Comparison of ENCODE assay signal across 28 cellular contexts in genomic region chr11:106858200-106858599, GRCh38.
"Had no signal": no experiment of that assay in that cellular context is flagged by ENCODE, and none has a peak within 500 bp of the region (broad histone marks: within the 10 kb centered on the region; RNA-seq: fewer than 3 reads in every experiment).

No MANE protein-coding gene starts in this region.

- H3K9me3 ChIP-seq: suprapubic skin, testis, thoracic aorta, thyroid gland, tibial artery, upper lobe of right lung, uterus, vagina had no signal

- H3K4me3 Mint-ChIP-seq: stimulated activated effector memory CD8-positive, alpha-beta T cell treated with anti-CD3 and anti-CD28 coated beads, Interleukin-12 subunit alpha, Interleukin-12 subunit beta, amount 100 ng/mL, for 72 hours; stimulated activated memory B cell treated with anti-CD40 and anti-IgM and Interleukin-4, amounts not matched to agents 10 μg/mL and 1 μg/mL and 100 μg/mL, for 72 hours; stimulated activated naive B cell treated with anti-CD40 and anti-IgM and Interleukin-4, amounts not matched to agents 10 μg/mL and 1 μg/mL and 100 μg/mL, for 72 hours; stimulated activated naive CD8-positive, alpha-beta T cell treated with anti-CD3 and anti-CD28 coated beads, Interleukin-15, amount 100 ng/mL, for 72 hours; stimulated activated naive CD8-positive, alpha-beta T cell treated with anti-CD3 and anti-CD28 coated beads, Interleukin-15, Interleukin-2, amounts not matched to agents 100 ng/mL and 50 ng/mL, for 24 hours; type B pancreatic cell had no signal

- H3K4me1 ChIP-seq: stomach, suprapubic skin, testis, thyroid gland, tibial artery, tibial nerve, transverse colon, upper lobe of left lung, upper lobe of right lung, uterus, vagina had no signal

- H3K36me3 ChIP-seq: stomach, suprapubic skin, thoracic aorta, thyroid gland, tibial artery, tibial nerve, transverse colon, upper lobe of left lung, upper lobe of right lung, uterus, vagina had no signal

- H3K27me3 ChIP-seq: stomach, suprapubic skin, testis, thyroid gland, tibial artery, tibial nerve, transverse colon, upper lobe of left lung, upper lobe of right lung, uterus, vagina had no signal

- DNase-seq: stimulated activated CD4-positive, alpha-beta T cell treated with anti-CD3 and anti-CD28 coated beads, Interleukin-2, amount 100 ng/mL, for 48 hours; stimulated activated CD4-positive, alpha-beta T cell treated with anti-CD3 and anti-CD28 coated beads, Interleukin-4, amount 100 ng/mL, for 1 hour; stimulated activated CD4-positive, alpha-beta T cell treated with anti-CD3 and anti-CD28 coated beads, Interleukin-4, amount 100 ng/mL, for 24 hours; stimulated activated CD4-positive, alpha-beta T cell treated with anti-CD3 and anti-CD28 coated beads, Interleukin-4, amount 100 ng/mL, for 4 hours; stimulated activated CD8-positive, alpha-beta memory T cell treated with anti-CD3 and anti-CD28 coated beads, Interleukin-4, amount 100 ng/mL, for 48 hours; stimulated activated naive B cell treated with anti-CD40 and anti-IgM and Interleukin-4, amounts not matched to agents 10 μg/mL and 1 μg/mL and 100 μg/mL, for 72 hours; stimulated activated naive CD4-positive, alpha-beta T cell; stimulated activated naive CD4-positive, alpha-beta T cell treated with Interleukin-2 at 50 U/mL for 16 hours; stimulated activated naive CD8-positive, alpha-beta T cell treated with anti-CD3 and anti-CD28 coated beads, Interleukin-15, amount 100 ng/mL, for 72 hours; stimulated activated naive CD8-positive, alpha-beta T cell treated with anti-CD3 and anti-CD28 coated beads, Interleukin-15, Interleukin-2, amounts not matched to agents 100 U/mL and 50 U/mL, for 24 hours; stomach; substantia nigra; testis; thyroid gland; tibial artery; transverse colon; trophoblast cell; upper lobe of left lung; upper lobe of right lung; uterus had no signal

- H3K36me3 Mint-ChIP-seq: stimulated activated effector memory CD8-positive, alpha-beta T cell treated with anti-CD3 and anti-CD28 coated beads, Interleukin-12 subunit alpha, Interleukin-12 subunit beta, amount 100 ng/mL, for 72 hours; stimulated activated memory B cell treated with anti-CD40 and anti-IgM and Interleukin-4, amounts not matched to agents 10 μg/mL and 1 μg/mL and 100 μg/mL, for 72 hours; stimulated activated naive B cell treated with anti-CD40 and anti-IgM and Interleukin-4, amounts not matched to agents 10 μg/mL and 1 μg/mL and 100 μg/mL, for 72 hours; type B pancreatic cell had no signal

- H3K27ac Mint-ChIP-seq: stimulated activated effector memory CD8-positive, alpha-beta T cell treated with anti-CD3 and anti-CD28 coated beads, Interleukin-12 subunit alpha, Interleukin-12 subunit beta, amount 100 ng/mL, for 72 hours; stimulated activated memory B cell treated with anti-CD40 and anti-IgM and Interleukin-4, amounts not matched to agents 10 μg/mL and 1 μg/mL and 100 μg/mL, for 72 hours; stimulated activated naive B cell treated with anti-CD40 and anti-IgM and Interleukin-4, amounts not matched to agents 10 μg/mL and 1 μg/mL and 100 μg/mL, for 72 hours; stimulated activated naive CD8-positive, alpha-beta T cell treated with anti-CD3 and anti-CD28 coated beads, Interleukin-15, amount 100 ng/mL, for 72 hours; stimulated activated naive CD8-positive, alpha-beta T cell treated with anti-CD3 and anti-CD28 coated beads, Interleukin-15, Interleukin-2, amounts not matched to agents 100 ng/mL and 50 ng/mL, for 24 hours; type B pancreatic cell had no signal

- H3K9me3 Mint-ChIP-seq: type B pancreatic cell had no signal

- H3K27ac ChIP-seq: stomach, suprapubic skin, testis, thoracic aorta, thyroid gland, tibial artery, tibial nerve, transverse colon, upper lobe of left lung, upper lobe of right lung, uterus, vagina had no signal

- H3K4me1 Mint-ChIP-seq: stimulated activated effector memory CD8-positive, alpha-beta T cell treated with anti-CD3 and anti-CD28 coated beads, Interleukin-12 subunit alpha, Interleukin-12 subunit beta, amount 100 ng/mL, for 72 hours; stimulated activated memory B cell treated with anti-CD40 and anti-IgM and Interleukin-4, amounts not matched to agents 10 μg/mL and 1 μg/mL and 100 μg/mL, for 72 hours; stimulated activated naive B cell treated with anti-CD40 and anti-IgM and Interleukin-4, amounts not matched to agents 10 μg/mL and 1 μg/mL and 100 μg/mL, for 72 hours; stimulated activated naive CD8-positive, alpha-beta T cell treated with anti-CD3 and anti-CD28 coated beads, Interleukin-15, amount 100 ng/mL, for 72 hours had no signal

- H3K27me3 Mint-ChIP-seq: stimulated activated memory B cell treated with anti-CD40 and anti-IgM and Interleukin-4, amounts not matched to agents 10 μg/mL and 1 μg/mL and 100 μg/mL, for 72 hours; stimulated activated naive B cell treated with anti-CD40 and anti-IgM and Interleukin-4, amounts not matched to agents 10 μg/mL and 1 μg/mL and 100 μg/mL, for 72 hours; stimulated activated naive CD8-positive, alpha-beta T cell treated with anti-CD3 and anti-CD28 coated beads, Interleukin-15, amount 100 ng/mL, for 72 hours; stimulated activated naive CD8-positive, alpha-beta T cell treated with anti-CD3 and anti-CD28 coated beads, Interleukin-15, Interleukin-2, amounts not matched to agents 100 ng/mL and 50 ng/mL, for 24 hours; type B pancreatic cell had no signal

- H3K4me3 ChIP-seq: stomach, suprapubic skin, testis, thoracic aorta, thyroid gland, tibial artery, tibial nerve, transverse colon, upper lobe of left lung, upper lobe of right lung, uterus, vagina had no signal
